38 cellular contexts compared by ENCODE assay signal in the genomic region with DNA sequence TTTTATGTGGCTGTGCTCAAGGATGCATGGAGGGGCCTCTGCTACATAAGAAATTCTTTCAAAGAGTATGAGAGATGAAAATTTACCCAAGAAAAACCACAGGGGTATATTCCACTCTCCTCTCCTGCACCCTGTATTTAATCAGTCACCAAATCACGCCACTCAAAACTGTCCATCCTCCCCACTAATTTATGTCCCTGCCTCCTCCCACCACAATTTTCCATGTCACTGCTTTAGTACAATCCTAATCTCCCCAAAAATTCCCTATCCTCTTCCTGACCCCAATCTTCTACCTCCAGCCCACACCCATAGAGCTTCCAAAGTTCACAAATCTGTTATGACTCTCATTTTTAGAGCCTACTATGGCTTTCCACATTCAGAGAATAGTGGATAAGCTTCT.
"Had no signal": no experiment of that assay in that cellular context is flagged by ENCODE, and none has a peak within 500 bp of the region (broad histone marks: within the 10 kb centered on the region; RNA-seq: fewer than 3 reads in every experiment).

No MANE protein-coding gene starts in this region.

- H3K4me3 Mint-ChIP-seq: activated naive CD4-positive, alpha-beta T cell treated with anti-CD3 and anti-CD28 coated beads for 36 hours; activated naive CD4-positive, alpha-beta T cell treated with anti-CD3 and anti-CD28 coated beads, Interleukin-2, amount 10 ng/mL, durations not matched to agents 7 days and 5 days; activated naive CD4-positive, alpha-beta T cell treated with anti-CD3 and anti-CD28 coated beads, Interleukin-2, amount 50 U/mL, for 24 hours; activated naive CD8-positive, alpha-beta T cell; activated naive CD8-positive, alpha-beta T cell treated with anti-CD3 and anti-CD28 coated beads for 36 hours; activated naive CD8-positive, alpha-beta T cell treated with anti-CD3 and anti-CD28 coated beads, Interleukin-2, amount 10 ng/mL, durations not matched to agents 7 days and 5 days; activated naive CD8-positive, alpha-beta T cell treated with anti-CD3 and anti-CD28 coated beads, Interleukin-2, amount 50 U/mL, for 24 hours; activated T-cell treated with anti-CD3 and anti-CD28 coated beads, Interleukin-2, amount 50 U/mL, for 24 hours; activated T-cell treated with anti-CD3 and anti-CD28 coated beads, Interleukin-2, amount 50 U/mL, for 4 hours; activated T-cell treated with anti-CD3 and anti-CD28 coated beads, Interleukin-2, amount 50 U/mL, for 72 hours; activated T-helper 1 cell treated with anti-CD3 and anti-CD28 coated beads, Interleukin-12 subunit alpha, Interleukin-12 subunit beta, Interleukin-2, Interleukin-4 antibody, amounts not matched to agents 30 ng/mL and 10 ng/mL and 1 ng/mL, durations not matched to agents 14 hours and 24 hours and 36 hours; activated T-helper 17 cell treated with anti-CD3 and anti-CD28 coated beads, Interleukin-2, amount 50 U/mL, for 72 hours; brain; central memory CD8-positive, alpha-beta T cell had no signal

- H3K4me3 ChIP-seq: adrenal gland, ascending aorta, body of pancreas, breast epithelium, cardiac muscle cell had no signal

- H3K36me3 Mint-ChIP-seq: activated naive CD4-positive, alpha-beta T cell treated with anti-CD3 and anti-CD28 coated beads, Interleukin-2, amount 10 ng/mL, durations not matched to agents 7 days and 5 days; activated naive CD4-positive, alpha-beta T cell treated with anti-CD3 and anti-CD28 coated beads, Interleukin-2, amount 50 U/mL, for 24 hours; activated naive CD4-positive, alpha-beta T cell treated with anti-CD3 and anti-CD28 coated beads, Interleukin-2, amount 50 U/mL, for 72 hours; activated naive CD8-positive, alpha-beta T cell; activated naive CD8-positive, alpha-beta T cell treated with anti-CD3 and anti-CD28 coated beads for 36 hours; activated naive CD8-positive, alpha-beta T cell treated with anti-CD3 and anti-CD28 coated beads, Interleukin-2, amount 10 ng/mL, durations not matched to agents 7 days and 5 days; brain had no signal

- H3K9me3 ChIP-seq: adrenal gland, ascending aorta, body of pancreas, breast epithelium had no signal

- H3K4me1 ChIP-seq: adrenal gland, ascending aorta, body of pancreas, breast epithelium had no signal

- DNase-seq: activated effector memory CD4-positive, alpha-beta T cell treated with anti-CD3 and anti-CD28 coated beads, Interleukin-2, amount 50 U/mL, for 16 hours; activated effector memory CD4-positive, alpha-beta T cell treated with Interleukin-2 at 50 U/mL for 16 hours; activated gamma-delta T cell; activated gamma-delta T cell treated with Interleukin-2 at 50 U/mL for 16 hours; activated naive CD4-positive, alpha-beta T cell; activated naive CD4-positive, alpha-beta T cell treated with anti-CD3 and anti-CD28 coated beads for 36 hours; activated naive CD4-positive, alpha-beta T cell treated with anti-CD3 and anti-CD28 coated beads, Interleukin-2, amount 10 ng/mL, durations not matched to agents 7 days and 5 days; activated naive CD4-positive, alpha-beta T cell treated with anti-CD3 and anti-CD28 coated beads, Interleukin-2, amount 50 U/mL, for 16 hours; activated naive CD4-positive, alpha-beta T cell treated with Interleukin-2 at 50 U/mL for 16 hours; activated naive CD8-positive, alpha-beta T cell treated with anti-CD3 and anti-CD28 coated beads for 36 hours; activated naive CD8-positive, alpha-beta T cell treated with anti-CD3 and anti-CD28 coated beads, Interleukin-2, amount 10 ng/mL, durations not matched to agents 7 days and 5 days; activated naive CD8-positive, alpha-beta T cell treated with anti-CD3 and anti-CD28 coated beads, Interleukin-2, amount 50 U/mL, for 24 hours; activated T-cell treated with anti-CD3 and anti-CD28 coated beads, Interleukin-2, amount 50 U/mL, for 1 hour; activated T-cell treated with anti-CD3 and anti-CD28 coated beads, Interleukin-2, amount 50 U/mL, for 24 hours; activated T-cell treated with anti-CD3 and anti-CD28 coated beads, Interleukin-2, amount 50 U/mL, for 4 hours; activated T-cell treated with anti-CD3 and anti-CD28 coated beads, Interleukin-2, amount 50 U/mL, for 48 hours; activated T-cell treated with anti-CD3 and anti-CD28 coated beads, Interleukin-2, amount 50 U/mL, for 72 hours; adrenal gland; amniotic stem cell; amygdala; anterior cingulate cortex; aorta; body of pancreas; brain microvascular endothelial cell; caudate nucleus; central memory CD4-positive, alpha-beta T cell; cerebellar nuclear complex had no signal

- H3K27me3 Mint-ChIP-seq: activated naive CD4-positive, alpha-beta T cell treated with anti-CD3 and anti-CD28 coated beads, Interleukin-2, amount 10 ng/mL, durations not matched to agents 7 days and 5 days; activated naive CD8-positive, alpha-beta T cell; activated naive CD8-positive, alpha-beta T cell treated with anti-CD3 and anti-CD28 coated beads for 36 hours; activated naive CD8-positive, alpha-beta T cell treated with anti-CD3 and anti-CD28 coated beads, Interleukin-2, amount 10 ng/mL, durations not matched to agents 7 days and 5 days; activated naive CD8-positive, alpha-beta T cell treated with anti-CD3 and anti-CD28 coated beads, Interleukin-2, amount 50 U/mL, for 24 hours; activated T-cell treated with anti-CD3 and anti-CD28 coated beads, Interleukin-2, amount 50 U/mL, for 24 hours; activated T-helper 17 cell treated with anti-CD3 and anti-CD28 coated beads, Interleukin-2, amount 50 U/mL, for 72 hours; central memory CD8-positive, alpha-beta T cell had no signal

- H3K27me3 ChIP-seq: adrenal gland, ascending aorta, body of pancreas, brain microvascular endothelial cell, breast epithelium, cardiac muscle cell had no signal

- H3K4me1 Mint-ChIP-seq: activated naive CD4-positive, alpha-beta T cell treated with anti-CD3 and anti-CD28 coated beads, Interleukin-2, amount 10 ng/mL, durations not matched to agents 7 days and 5 days; activated naive CD4-positive, alpha-beta T cell treated with anti-CD3 and anti-CD28 coated beads, Interleukin-2, amount 50 U/mL, for 24 hours; activated naive CD8-positive, alpha-beta T cell treated with anti-CD3 and anti-CD28 coated beads for 36 hours; activated naive CD8-positive, alpha-beta T cell treated with anti-CD3 and anti-CD28 coated beads, Interleukin-2, amount 10 ng/mL, durations not matched to agents 7 days and 5 days; activated naive CD8-positive, alpha-beta T cell treated with anti-CD3 and anti-CD28 coated beads, Interleukin-2, amount 50 U/mL, for 24 hours; activated T-helper 17 cell treated with anti-CD3 and anti-CD28 coated beads, Interleukin-2, amount 50 U/mL, for 72 hours; central memory CD8-positive, alpha-beta T cell had no signal

- H3K27ac Mint-ChIP-seq: activated naive CD4-positive, alpha-beta T cell treated with anti-CD3 and anti-CD28 coated beads for 36 hours; activated naive CD4-positive, alpha-beta T cell treated with anti-CD3 and anti-CD28 coated beads, Interleukin-2, amount 10 ng/mL, durations not matched to agents 7 days and 5 days; activated naive CD4-positive, alpha-beta T cell treated with anti-CD3 and anti-CD28 coated beads, Interleukin-2, amount 50 U/mL, for 24 hours; activated naive CD4-positive, alpha-beta T cell treated with anti-CD3 and anti-CD28 coated beads, Interleukin-2, amount 50 U/mL, for 72 hours; activated naive CD8-positive, alpha-beta T cell; activated naive CD8-positive, alpha-beta T cell treated with anti-CD3 and anti-CD28 coated beads for 36 hours; activated naive CD8-positive, alpha-beta T cell treated with anti-CD3 and anti-CD28 coated beads, Interleukin-2, amount 10 ng/mL, durations not matched to agents 7 days and 5 days; activated naive CD8-positive, alpha-beta T cell treated with anti-CD3 and anti-CD28 coated beads, Interleukin-2, amount 50 U/mL, for 24 hours; activated T-cell treated with anti-CD3 and anti-CD28 coated beads, Interleukin-2, amount 50 U/mL, for 24 hours; activated T-cell treated with anti-CD3 and anti-CD28 coated beads, Interleukin-2, amount 50 U/mL, for 72 hours; activated T-helper 1 cell treated with anti-CD3 and anti-CD28 coated beads, Interleukin-12 subunit alpha, Interleukin-12 subunit beta, Interleukin-2, Interleukin-4 antibody, amounts not matched to agents 30 ng/mL and 10 ng/mL and 1 ng/mL, durations not matched to agents 14 hours and 24 hours and 36 hours; activated T-helper 17 cell treated with anti-CD3 and anti-CD28 coated beads, Interleukin-2, amount 50 U/mL, for 72 hours; activated T-helper 2 cell treated with anti-CD3 and anti-CD28 coated beads, Interferon-gamma antibody, Interleukin-2, Interleukin-4, amounts not matched to agents 10 μg/mL and 5 μg/mL and 100 μg/mL, durations not matched to agents 14 hours and 24 hours and 36 hours; brain had no signal

- H3K9me3 Mint-ChIP-seq: activated naive CD8-positive, alpha-beta T cell treated with anti-CD3 and anti-CD28 coated beads, Interleukin-2, amount 10 ng/mL, durations not matched to agents 7 days and 5 days had no signal

- H3K36me3 ChIP-seq: adrenal gland, ascending aorta, brain microvascular endothelial cell, breast epithelium, cardiac muscle cell had no signal

- H3K27ac ChIP-seq: adrenal gland, ascending aorta, body of pancreas, brain microvascular endothelial cell, breast epithelium, cardiac muscle cell had no signal
